28 cellular contexts compared by ENCODE assay signal in the genomic region with DNA sequence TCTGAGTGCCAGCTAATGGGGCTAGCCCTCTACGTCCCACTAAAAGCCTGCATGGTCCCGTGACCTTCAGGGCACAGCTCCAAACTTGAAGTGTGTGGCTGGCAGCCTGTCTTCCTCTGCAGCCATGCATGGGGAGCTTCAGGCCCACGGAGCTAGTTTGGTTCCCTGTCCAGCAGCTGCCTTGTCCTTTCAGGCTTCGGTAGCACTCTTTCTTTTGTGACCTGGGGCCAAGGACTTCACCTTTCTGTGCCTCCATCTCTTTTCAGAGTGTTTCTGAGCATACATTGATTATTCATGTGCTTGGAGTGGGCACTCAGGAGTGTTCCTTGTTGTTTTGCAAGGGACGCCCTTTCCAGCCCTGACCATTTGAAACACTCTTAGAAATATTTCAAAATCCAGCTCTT.
DNase-seq lines count a peak whose midpoint lies in the region; ATAC-seq, FAIRE-seq and TF ChIP-seq lines count a peak whose summit lies in the region.
"Had no signal": no experiment of that assay in that cellular context is flagged by ENCODE, and none has a peak within 500 bp of the region (broad histone marks: within the 10 kb centered on the region; RNA-seq: fewer than 3 reads in every experiment).

No MANE protein-coding gene starts in this region.

- peak overlapping the region; percentile 64 for H3K27ac ChIP-seq in right cardiac atrium (ENCODE audit: low read length)
- H3K27ac ChIP-seq: C4-2B, spleen, uterus had no signal

- intact Hi-C loops in right cardiac atrium (cut with DNase I), result loop anchor here in 1 of 4 donors (10.0 kb wide), 2 partner anchors 137 to 227 kb away; no protein-coding TSS in a partner anchor
- intact Hi-C loops in sciatic nerve (cut with DNase I), result no loop called here
- intact Hi-C loops in posterior vena cava (cut with DNase I), result no loop called here

- no peaks in the 10 kb centered on the region for H3K9me3 ChIP-seq in right cardiac atrium (ENCODE audit: control insufficient read depth, low read length)
- H3K9me3 ChIP-seq: spleen, uterus had no signal

- H3K27ac Mint-ChIP-seq in activated naive CD8-positive, alpha-beta T cell treated with anti-CD3 and anti-CD28 coated beads, Interleukin-2, amount 50 U/mL, for 24 hours, result no peak overlapping the region
- H3K27ac Mint-ChIP-seq: activated naive CD4-positive, alpha-beta T cell treated with anti-CD3 and anti-CD28 coated beads for 36 hours; mesothelial cell of epicardium had no signal

- H3K4me1 ChIP-seq in right cardiac atrium (ENCODE audit: control insufficient read depth, insufficient read depth, low read length), result peaks cover 15% of the 10 kb centered on the region
- H3K4me1 ChIP-seq: uterus had no signal

- no peaks in the 10 kb centered on the region for H3K27me3 ChIP-seq in bronchial epithelial cell (ENCODE audit: control insufficient read depth, insufficient read depth, low read length)
- no peaks in the 10 kb centered on the region for H3K27me3 ChIP-seq in right cardiac atrium (ENCODE audit: control insufficient read depth, insufficient read depth)
- H3K27me3 ChIP-seq: spleen, uterus had no signal

- no peaks in the 10 kb centered on the region for H3K9me3 Mint-ChIP-seq in activated naive CD8-positive, alpha-beta T cell treated with anti-CD3 and anti-CD28 coated beads, Interleukin-2, amount 50 U/mL, for 24 hours
- H3K9me3 Mint-ChIP-seq: activated naive CD4-positive, alpha-beta T cell treated with anti-CD3 and anti-CD28 coated beads for 36 hours; mesothelial cell of epicardium; neural crest cell had no signal

- peaks cover 7% of the 10 kb centered on the region for H3K4me1 Mint-ChIP-seq in activated naive CD8-positive, alpha-beta T cell treated with anti-CD3 and anti-CD28 coated beads, Interleukin-2, amount 50 U/mL, for 24 hours

- ATAC-seq in right cardiac atrium (peak; percentile 48 to 49), sciatic nerve (peak; percentile 23), GM21360 (IDR thresholded peaks at IDR 0.05; ENCODE audit: unreplicated experiment) (no peak), GM21381 (IDR thresholded peaks at IDR 0.05; ENCODE audit: unreplicated experiment) (no peak)
- ATAC-seq in activated naive CD8-positive, alpha-beta T cell treated with anti-CD3 and anti-CD28 coated beads, Interleukin-2, amount 50 U/mL, for 24 hours, result no peak
- ATAC-seq: esophagus mucosa had no signal

- H3K4me3 ChIP-seq in bronchial epithelial cell (ENCODE audit: low read depth, low read length) (no peak overlapping the region), right cardiac atrium (ENCODE audit: low read length) (no peak overlapping the region)
- H3K4me3 ChIP-seq: spleen, uterus had no signal

- DNase-seq in D341Med (ENCODE audit: low spot score), result peak; percentile 8
- DNase-seq in bronchial epithelial cell (ENCODE audit: low read depth), result no peak
- peak in 2 of 3 donors; percentile 72 to 73 for DNase-seq in right cardiac atrium
- no peak for DNase-seq in sciatic nerve (ENCODE audit: low spot score)
- no peak for DNase-seq in posterior vena cava (ENCODE audit: low spot score)
- DNase-seq in activated naive CD8-positive, alpha-beta T cell treated with anti-CD3 and anti-CD28 coated beads, Interleukin-2, amount 50 U/mL, for 24 hours, result no peak
- DNase-seq: ACHN; activated CD4-positive, alpha-beta T cell treated with anti-CD3 and anti-CD28 coated beads for 48 hours; activated naive CD4-positive, alpha-beta T cell treated with anti-CD3 and anti-CD28 coated beads for 36 hours; activated T-cell treated with anti-CD3 and anti-CD28 coated beads, Interleukin-2, amount 50 U/mL, for 1 hour; aorta; cerebellar nuclear complex; DMS153; effector CD8-positive, alpha-beta T cell; IMR-90; NCI-H1436; NCI-H748 treated with DMSO at 0.1 percent for 48 hours; SIG-M5; spleen; T-helper 1 cell; uterus had no signal

- 63% methylated on average over 5 of the region's 5 CpGs for WGBS in right cardiac atrium

- peaks cover 6% of the 10 kb centered on the region for H3K36me3 Mint-ChIP-seq in activated naive CD8-positive, alpha-beta T cell treated with anti-CD3 and anti-CD28 coated beads, Interleukin-2, amount 50 U/mL, for 24 hours (ENCODE audit: low read depth)

- H3K4me3 Mint-ChIP-seq in activated naive CD8-positive, alpha-beta T cell treated with anti-CD3 and anti-CD28 coated beads, Interleukin-2, amount 50 U/mL, for 24 hours, result no peak overlapping the region
- H3K4me3 Mint-ChIP-seq: activated naive CD4-positive, alpha-beta T cell treated with anti-CD3 and anti-CD28 coated beads for 36 hours; mesothelial cell of epicardium; neural crest cell had no signal

- FAIRE-seq in bronchial epithelial cell (lab: Jason Lieb, UNC), result peak; percentile 60
- FAIRE-seq: frontal cortex had no signal

- no peaks in the 10 kb centered on the region for H3K36me3 ChIP-seq in bronchial epithelial cell (ENCODE audit: control insufficient read depth, insufficient read depth, low read length)
- H3K36me3 ChIP-seq: uterus had no signal

- no peak for TF ChIP-seq CTCF in bronchial epithelial cell (IDR thresholded peaks at IDR 0.05; ENCODE audit: insufficient read depth, low read length, severe bottlenecking)

- no peaks in the 10 kb centered on the region for H3K27me3 Mint-ChIP-seq in activated naive CD8-positive, alpha-beta T cell treated with anti-CD3 and anti-CD28 coated beads, Interleukin-2, amount 50 U/mL, for 24 hours

Comparison
In these comparisons a context has a peak if more than half of its experiments do, and no peak if none do; other contexts are left out.
1. DNase-seq: peak in D341Med (single experiment) and right cardiac atrium (2 of 3); none in bronchial epithelial cell (single experiment), sciatic nerve (single experiment), posterior vena cava (single experiment) and activated naive CD8-positive, alpha-beta T cell treated with anti-CD3 and anti-CD28 coated beads, Interleukin-2, amount 50 U/mL, for 24 hours (single experiment).
2. ATAC-seq: peak in right cardiac atrium (2 of 2) and sciatic nerve (single experiment); none in GM21360 (single experiment), GM21381 (single experiment) and activated naive CD8-positive, alpha-beta T cell treated with anti-CD3 and anti-CD28 coated beads, Interleukin-2, amount 50 U/mL, for 24 hours (single experiment).